21 cellular contexts compared by ENCODE assay signal in genomic region chr14:55540847-55541773, GRCh38. TPM values are rescaled to one million over a fixed set of nuclear protein-coding genes. Genes with fewer than 3 reads are reported as not detected.
A peak's percentile ranks its signal among the peaks of the same experiment; 100 is the strongest.
DNase-seq lines count a peak whose midpoint lies in the region; ATAC-seq and TF ChIP-seq lines count a peak whose summit lies in the region.
"Had no signal": no experiment of that assay in that cellular context is flagged by ENCODE, and none has a peak within 500 bp of the region (broad histone marks: within the 10 kb centered on the region; RNA-seq: fewer than 3 reads in every experiment).

No MANE protein-coding gene starts in this region.

- H3K4me3 Mint-ChIP-seq in stimulated activated naive CD8-positive, alpha-beta T cell treated with anti-CD3 and anti-CD28 coated beads, Interleukin-15, amount 100 ng/mL, for 72 hours, result no peak overlapping the region
- H3K4me3 Mint-ChIP-seq: activated naive CD4-positive, alpha-beta T cell treated with anti-CD3 and anti-CD28 coated beads, Interleukin-2, amount 50 U/mL, for 24 hours; naive thymus-derived CD4-positive, alpha-beta T cell had no signal

- no peaks in the 10 kb centered on the region for H3K9me3 ChIP-seq in effector memory CD4-positive, alpha-beta T cell (ENCODE audit: control insufficient read depth, low read length)

- no peak for ATAC-seq in stimulated activated naive CD8-positive, alpha-beta T cell treated with anti-CD3 and anti-CD28 coated beads, Interleukin-15, amount 100 ng/mL, for 72 hours
- no peak for ATAC-seq in stimulated activated naive CD8-positive, alpha-beta T cell treated with anti-CD3 and anti-CD28 coated beads, Interleukin-15, Interleukin-2, amounts not matched to agents 100 U/mL and 50 U/mL, for 24 hours
- ATAC-seq: esophagus mucosa; naive thymus-derived CD4-positive, alpha-beta T cell had no signal

- H3K27me3 ChIP-seq in effector memory CD4-positive, alpha-beta T cell (replicated peaks; ENCODE audit: control insufficient read depth, insufficient read depth, low read length, poor library complexity, severe bottlenecking), result no peaks in the 10 kb centered on the region
- H3K27me3 ChIP-seq: brain microvascular endothelial cell, spleen had no signal

- intact Hi-C loops in lower leg skin (cut with DNase I; ENCODE audit: low total_unique reads), result no loop called here

- no peak for TF ChIP-seq CTCF in lower leg skin (IDR thresholded peaks at IDR 0.05)

- no peaks in the 10 kb centered on the region for H3K4me1 ChIP-seq in effector memory CD4-positive, alpha-beta T cell (ENCODE audit: control insufficient read depth, insufficient read depth, low read length, poor library complexity, severe bottlenecking)

- no peak for DNase-seq in stimulated activated naive CD8-positive, alpha-beta T cell treated with anti-CD3 and anti-CD28 coated beads, Interleukin-15, amount 100 ng/mL, for 72 hours
- no peak for DNase-seq in stimulated activated naive CD8-positive, alpha-beta T cell treated with anti-CD3 and anti-CD28 coated beads, Interleukin-15, Interleukin-2, amounts not matched to agents 100 U/mL and 50 U/mL, for 24 hours
- DNase-seq in amniotic epithelial cell (ENCODE audit: low read depth), result peak; percentile 11
- peak; percentile 3 for DNase-seq in kidney tubule cell (ENCODE audit: low spot score)
- no peak for DNase-seq in lower leg skin (ENCODE audit: low spot score in 2 of 2)
- DNase-seq in NCI-H1417 (lab: John Stamatoyannopoulos, UW), result no peak
- no peak for DNase-seq in iPS-NIHi11 (ENCODE audit: low spot score)
- no peak for DNase-seq in effector memory CD4-positive, alpha-beta T cell
- DNase-seq: ACHN; activated CD4-positive, alpha-beta T cell treated with anti-CD3 and anti-CD28 coated beads, Interleukin-2, amount 50 U/mL, for 48 hours; brain microvascular endothelial cell; dermis blood vessel endothelial cell; DMS153; naive thymus-derived CD4-positive, alpha-beta T cell; NCI-H1436 treated with DMSO at 0.1 percent for 48 hours; posterior cingulate gyrus; spleen; stimulated activated CD8-positive, alpha-beta memory T cell treated with anti-CD3 and anti-CD28 coated beads, Interleukin-4, amount 100 ng/mL, for 48 hours had no signal

- H3K27ac ChIP-seq in effector memory CD4-positive, alpha-beta T cell (ENCODE audit: insufficient read depth, low read length, poor library complexity, severe bottlenecking), result no peak overlapping the region
- H3K27ac ChIP-seq: brain microvascular endothelial cell, C4-2B, spleen had no signal

- WGBS in lower leg skin, 2 donors, result 80 to 83% methylated on average over 5 of the region's 5 CpGs

- no peak for TF ChIP-seq POLR2A in lower leg skin (IDR thresholded peaks at IDR 0.05)

- H3K27me3 Mint-ChIP-seq in stimulated activated naive CD8-positive, alpha-beta T cell treated with anti-CD3 and anti-CD28 coated beads, Interleukin-15, amount 100 ng/mL, for 72 hours, result no peaks in the 10 kb centered on the region
- H3K27me3 Mint-ChIP-seq: activated naive CD4-positive, alpha-beta T cell treated with anti-CD3 and anti-CD28 coated beads, Interleukin-2, amount 50 U/mL, for 24 hours had no signal

- H3K4me3 ChIP-seq in lower leg skin (ENCODE audit: low read depth, poor library complexity, severe bottlenecking), result no peak overlapping the region
- no peak overlapping the region for H3K4me3 ChIP-seq in effector memory CD4-positive, alpha-beta T cell (ENCODE audit: insufficient read depth, low read depth, low read length, poor library complexity, severe bottlenecking)
- H3K4me3 ChIP-seq: spleen had no signal

- H3K27ac Mint-ChIP-seq in stimulated activated naive CD8-positive, alpha-beta T cell treated with anti-CD3 and anti-CD28 coated beads, Interleukin-15, amount 100 ng/mL, for 72 hours, result peak overlapping the region; percentile 14 to 78
- H3K27ac Mint-ChIP-seq: activated naive CD4-positive, alpha-beta T cell treated with anti-CD3 and anti-CD28 coated beads, Interleukin-2, amount 50 U/mL, for 24 hours; naive thymus-derived CD4-positive, alpha-beta T cell had no signal

- H3K4me1 Mint-ChIP-seq in stimulated activated naive CD8-positive, alpha-beta T cell treated with anti-CD3 and anti-CD28 coated beads, Interleukin-15, amount 100 ng/mL, for 72 hours, result no peaks in the 10 kb centered on the region
- H3K4me1 Mint-ChIP-seq: activated naive CD4-positive, alpha-beta T cell treated with anti-CD3 and anti-CD28 coated beads, Interleukin-2, amount 50 U/mL, for 24 hours had no signal

- H3K9me3 Mint-ChIP-seq in stimulated activated naive CD8-positive, alpha-beta T cell treated with anti-CD3 and anti-CD28 coated beads, Interleukin-15, amount 100 ng/mL, for 72 hours, result peaks cover 7 to 8% of the 10 kb centered on the region in 2 donors

- H3K36me3 ChIP-seq in effector memory CD4-positive, alpha-beta T cell (ENCODE audit: control insufficient read depth, insufficient read depth, low read length), result no peaks in the 10 kb centered on the region
- H3K36me3 ChIP-seq: brain microvascular endothelial cell, spleen had no signal

RNA-seq across cellular contexts. Expression of gene KTN1, which starts 38.9 kb away (rescaled TPM):
- 100 to 1,000 TPM in 3 of 4 donors, 10 to 100 TPM in 1; 97.7 to 117 (median 106) TPM for total RNA-seq in lower leg skin

Comparison
In these comparisons a context has a peak if more than half of its experiments do, and no peak if none do; other contexts are left out.
1. DNase-seq: peak in amniotic epithelial cell (single experiment) and kidney tubule cell (single experiment); none in stimulated activated naive CD8-positive, alpha-beta T cell treated with anti-CD3 and anti-CD28 coated beads, Interleukin-15, amount 100 ng/mL, for 72 hours (0 of 2), stimulated activated naive CD8-positive, alpha-beta T cell treated with anti-CD3 and anti-CD28 coated beads, Interleukin-15, Interleukin-2, amounts not matched to agents 100 U/mL and 50 U/mL, for 24 hours (single experiment), lower leg skin (0 of 2), NCI-H1417 (0 of 3), iPS-NIHi11 (single experiment) and effector memory CD4-positive, alpha-beta T cell (0 of 3).